ENCODE assay signal across 8 cellular contexts in genomic region chr7:116588225-116588624, GRCh38.
DNase-seq lines count a peak whose midpoint lies in the region; ATAC-seq, FAIRE-seq and TF ChIP-seq lines count a peak whose summit lies in the region.

No MANE protein-coding gene starts in this region.

- H3K27me3 Mint-ChIP-seq in astrocyte (ENCODE audit: low read depth, unreplicated experiment), result peaks cover 2% of the 10 kb centered on the region
- H3K27me3 Mint-ChIP-seq in osteocyte (ENCODE audit: unreplicated experiment), result no peaks in the 10 kb centered on the region

- in situ Hi-C loops in KBM-7 (cut with MboI; ENCODE audit: low pct_unique_long_range_greater_than_20kb, low sequenced_read_pairs), result no loop called here

- H3K9me3 Mint-ChIP-seq in astrocyte (ENCODE audit: unreplicated experiment) (no peaks in the 10 kb centered on the region), osteocyte (ENCODE audit: unreplicated experiment) (no peaks in the 10 kb centered on the region)

- peaks cover 16% of the 10 kb centered on the region for H3K4me1 Mint-ChIP-seq in astrocyte (ENCODE audit: low read depth, unreplicated experiment)
- H3K4me1 Mint-ChIP-seq in osteocyte (ENCODE audit: unreplicated experiment), result peaks cover 42% of the 10 kb centered on the region

- peak overlapping the region; percentile 60 for H3K27ac Mint-ChIP-seq in astrocyte (ENCODE audit: unreplicated experiment)
- peak overlapping the region; percentile 86 for H3K27ac Mint-ChIP-seq in osteocyte (ENCODE audit: unreplicated experiment)

- no peaks in the 10 kb centered on the region for H3K36me3 Mint-ChIP-seq in astrocyte (ENCODE audit: low read depth, unreplicated experiment)
- no peaks in the 10 kb centered on the region for H3K36me3 Mint-ChIP-seq in osteocyte (ENCODE audit: unreplicated experiment)

- H3K27me3 ChIP-seq in astrocyte (ENCODE audit: insufficient read depth, low read length), result no peaks in the 10 kb centered on the region

- H3K4me3 ChIP-seq in astrocyte (ENCODE audit: insufficient read depth, low read depth, low read length), result no peak overlapping the region

- no peaks in the 10 kb centered on the region for H3K79me2 ChIP-seq in astrocyte (ENCODE audit: insufficient read depth, low read length)

- DNase-seq in GM12891 (ENCODE audit: insufficient read length, low spot score) (no peak), KBM-7 (peak; percentile 77), astrocyte (ENCODE audit: low read depth) (peak; percentile 90), osteocyte (ENCODE audit: extremely low spot score, unreplicated experiment) (no peak), 8988T (no peak), iPS-NIHi7 (ENCODE audit: extremely low spot score) (no peak), NCI-H2107 (lab: John Stamatoyannopoulos, UW) (no peak)

- no peaks in the 10 kb centered on the region for H3K36me3 ChIP-seq in astrocyte (ENCODE audit: insufficient read depth, low read length)

- H3K4me2 ChIP-seq in astrocyte (ENCODE audit: low read length), result peak overlapping the region; percentile 67

- no peaks in the 10 kb centered on the region for H4K20me1 ChIP-seq in astrocyte (ENCODE audit: insufficient read depth, low read length)

- no peak for TF ChIP-seq POLR2A in GM12891 (IDR thresholded peaks at IDR 0.05; ENCODE audit: low read depth, low read length)

- peak overlapping the region; percentile 65 for H3K9ac ChIP-seq in astrocyte (ENCODE audit: low read length)

- H3K9me3 ChIP-seq in astrocyte (ENCODE audit: insufficient read depth, low read depth, low read length), result no peaks in the 10 kb centered on the region

- peak; percentile 34 for ATAC-seq in GM21515 (IDR thresholded peaks at IDR 0.05; ENCODE audit: unreplicated experiment)

- peak overlapping the region; percentile 44 for H2AFZ ChIP-seq in astrocyte (ENCODE audit: low read depth, low read length)

- TF ChIP-seq CTCF in astrocyte (IDR thresholded peaks at IDR 0.05; ENCODE audit: insufficient read depth, low read depth, low read length) (no peak), osteocyte (IDR thresholded peaks at IDR 0.05) (no peak)

- H3K4me3 Mint-ChIP-seq in astrocyte (ENCODE audit: unreplicated experiment) (no peak overlapping the region), osteocyte (ENCODE audit: unreplicated experiment) (no peak overlapping the region)

- FAIRE-seq in GM12891 (lab: Jason Lieb, UNC), result peak; percentile 43
- no peak for FAIRE-seq in astrocyte (lab: Jason Lieb, UNC)

- H3K27ac ChIP-seq in astrocyte (ENCODE audit: low read depth, low read length), result peak overlapping the region; percentile 73

- H3K4me1 ChIP-seq in astrocyte (ENCODE audit: insufficient read depth, low read length), result peaks cover 12% of the 10 kb centered on the region

TF ChIP-seq in GM12891, 5 proteins besides CTCF, POLR2A, EP300 and RAD21:
- TF ChIP-seq SPI1 (IDR thresholded peaks at IDR 0.05; ENCODE audit: low read depth, low read length) (no peak), PAX5 (IDR thresholded peaks at IDR 0.05; ENCODE audit: insufficient read depth, low read length, severe bottlenecking) (no peak), TAF1 (IDR thresholded peaks at IDR 0.05; ENCODE audit: low read depth, low read length) (no peak), POU2F2 (IDR thresholded peaks at IDR 0.05; ENCODE audit: low read depth, low read length) (no peak), POLR2AphosphoS5 (IDR thresholded peaks at IDR 0.05; ENCODE audit: low read depth, low read length) (no peak)

Comparison
In these comparisons a context has a peak if more than half of its experiments do, and no peak if none do; other contexts are left out.
1. DNase-seq: peak in KBM-7 (single experiment) and astrocyte (single experiment); none in GM12891 (single experiment), osteocyte (single experiment), 8988T (single experiment), iPS-NIHi7 (single experiment) and NCI-H2107 (single experiment).